9 cellular contexts compared by ENCODE assay signal in the genomic region with DNA sequence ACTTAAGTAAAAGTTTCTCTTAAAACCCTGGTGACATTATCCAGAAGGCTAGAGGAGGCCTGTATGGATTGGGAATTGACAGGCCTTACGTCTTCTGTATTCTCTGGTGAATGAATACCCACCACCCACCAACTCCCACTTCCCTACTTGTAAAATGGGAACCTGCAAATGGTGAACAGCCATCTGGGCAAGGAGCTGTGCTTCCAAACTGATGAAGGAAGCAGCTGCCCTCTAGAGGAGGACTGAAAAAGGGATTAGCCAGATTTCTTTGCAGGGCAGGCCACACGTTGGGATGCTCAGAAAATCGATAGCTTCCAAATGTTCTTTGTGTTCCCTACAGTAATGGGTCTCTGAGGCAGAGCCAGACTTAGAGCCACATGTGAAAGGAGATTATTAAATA. TPM values are rescaled to one million over a fixed set of nuclear protein-coding genes. Genes with fewer than 3 reads are reported as not detected.
A peak's percentile ranks its signal among the peaks of the same experiment; 100 is the strongest.
DNase-seq lines count a peak whose midpoint lies in the region; ATAC-seq, FAIRE-seq and TF ChIP-seq lines count a peak whose summit lies in the region.
"Had no signal": no experiment of that assay in that cellular context is flagged by ENCODE, and none has a peak within 500 bp of the region (broad histone marks: within the 10 kb centered on the region; RNA-seq: fewer than 3 reads in every experiment).

No MANE protein-coding gene starts in this region.

- H3K36me3 Mint-ChIP-seq in CD4-positive, alpha-beta T cell (ENCODE audit: low read depth) = no peaks in the 10 kb centered on the region

- FAIRE-seq in D721Med (lab: Jason Lieb, UNC) = no peak

- peak; percentile 40 for TF ChIP-seq CTCF in GM12872 (IDR thresholded peaks at IDR 0.05; ENCODE audit: insufficient read depth, low read depth, low read length)
- TF ChIP-seq CTCF in NB4 (IDR thresholded peaks at IDR 0.05; ENCODE audit: low read depth, low read length) = peak; percentile 48
- peak; percentile 78 for TF ChIP-seq CTCF in choroid plexus epithelial cell (conservative IDR thresholded peaks at IDR 0.05; ENCODE audit: low read depth, low read length)
- TF ChIP-seq CTCF in CD4-positive, alpha-beta T cell (IDR thresholded peaks at IDR 0.05) = no peak
- TF ChIP-seq CTCF in D721Med (IDR thresholded peaks at IDR 0.05; ENCODE audit: insufficient read depth, missing control alignments) = no peak

- TF ChIP-seq POLR2A in NB4 (IDR thresholded peaks at IDR 0.05; ENCODE audit: extremely low read depth, insufficient read length) = no peak

- POLR2A ChIA-PET in CD4-positive, alpha-beta T cell (lab: Charles Lee) = interaction anchor here (0.6 kb wide), 1 partner anchor 400 kb away, joined by 3 read pairs; no protein-coding TSS in a partner anchor

- no peaks in the 10 kb centered on the region for H3K27me3 Mint-ChIP-seq in CD4-positive, alpha-beta T cell

- H3K4me3 ChIP-seq in NB4 (ENCODE audit: low read depth, low read length) = no peak overlapping the region
- H3K4me3 ChIP-seq in choroid plexus epithelial cell (ENCODE audit: low read depth, low read length) = no peak overlapping the region

- H3K4me1 Mint-ChIP-seq in CD4-positive, alpha-beta T cell (ENCODE audit: low read depth) = no peaks in the 10 kb centered on the region

- H3K9me3 ChIP-seq in CD4-positive, alpha-beta T cell (ENCODE audit: control insufficient read depth, low read length) = no peaks in the 10 kb centered on the region

- DNase-seq in NB4 (ENCODE audit: low read depth) (peak; percentile 73), choroid plexus epithelial cell (ENCODE audit: low read depth) (peak; percentile 72), non-pigmented ciliary epithelial cell (ENCODE audit: low read depth) (peak; percentile 6), NCI-H748 treated with DMSO at 0.1 percent for 48 hours (lab: John Stamatoyannopoulos, UW) (no peak), D721Med (ENCODE audit: insufficient read length, low spot score) (no peak)
- DNase-seq in CD4-positive, alpha-beta T cell = no peak

- no peak for ATAC-seq in CD4-positive, alpha-beta T cell (ENCODE audit: poor library complexity)
- ATAC-seq: activated naive CD4-positive, alpha-beta T cell treated with anti-CD3 and anti-CD28 coated beads, Interleukin-2, amount 50 U/mL, for 72 hours had no signal

- CTCF ChIA-PET in CD4-positive, alpha-beta T cell (lab: Charles Lee) = interaction anchor here (1.0 kb wide), 1 partner anchor 60 kb away, joined by 3 read pairs; no protein-coding TSS in a partner anchor

- H3K4me3 Mint-ChIP-seq in CD4-positive, alpha-beta T cell = no peak overlapping the region

- H3K27ac Mint-ChIP-seq in CD4-positive, alpha-beta T cell = no peak overlapping the region
- H3K27ac Mint-ChIP-seq: activated naive CD4-positive, alpha-beta T cell treated with anti-CD3 and anti-CD28 coated beads, Interleukin-2, amount 50 U/mL, for 72 hours had no signal

- H3K9me3 Mint-ChIP-seq in CD4-positive, alpha-beta T cell = no peaks in the 10 kb centered on the region
- H3K9me3 Mint-ChIP-seq: activated naive CD4-positive, alpha-beta T cell treated with anti-CD3 and anti-CD28 coated beads, Interleukin-2, amount 50 U/mL, for 72 hours had no signal

- no peak overlapping the region for H3K27ac ChIP-seq in CD4-positive, alpha-beta T cell (ENCODE audit: low read depth, low read length)
- H3K27ac ChIP-seq: parathyroid adenoma had no signal

- H3K27me3 ChIP-seq in CD4-positive, alpha-beta T cell (ENCODE audit: control insufficient read depth, insufficient read depth, low read length) = no peaks in the 10 kb centered on the region

- intact Hi-C loops in CD4-positive, alpha-beta T cell (cut with DNase I, micrococcal nuclease) = no loop called here

RNA-seq across cellular contexts. Expression of a gene that starts 39.3 kb away (rescaled TPM):
- total RNA-seq in CD4-positive, alpha-beta T cell = not detected
- total RNA-seq: activated naive CD4-positive, alpha-beta T cell treated with anti-CD3 and anti-CD28 coated beads, Interleukin-2, amount 50 U/mL, for 72 hours had no signal

RNA-seq across cellular contexts. Expression of a gene that starts 49.0 kb away (rescaled TPM):
- total RNA-seq in CD4-positive, alpha-beta T cell = not detected
- total RNA-seq: activated naive CD4-positive, alpha-beta T cell treated with anti-CD3 and anti-CD28 coated beads, Interleukin-2, amount 50 U/mL, for 72 hours had no signal

Comparison
In these comparisons a context has a peak if more than half of its experiments do, and no peak if none do; other contexts are left out.
1. CTCF ChIP-seq: peak in GM12872 (single experiment), NB4 (single experiment) and choroid plexus epithelial cell (single experiment); none in CD4-positive, alpha-beta T cell (single experiment) and D721Med (single experiment).
2. DNase-seq: peak in NB4 (single experiment), choroid plexus epithelial cell (single experiment) and non-pigmented ciliary epithelial cell (single experiment); none in NCI-H748 treated with DMSO at 0.1 percent for 48 hours (single experiment), CD4-positive, alpha-beta T cell (0 of 10) and D721Med (single experiment).